16 cellular contexts compared by ENCODE assay signal in the genomic region with DNA sequence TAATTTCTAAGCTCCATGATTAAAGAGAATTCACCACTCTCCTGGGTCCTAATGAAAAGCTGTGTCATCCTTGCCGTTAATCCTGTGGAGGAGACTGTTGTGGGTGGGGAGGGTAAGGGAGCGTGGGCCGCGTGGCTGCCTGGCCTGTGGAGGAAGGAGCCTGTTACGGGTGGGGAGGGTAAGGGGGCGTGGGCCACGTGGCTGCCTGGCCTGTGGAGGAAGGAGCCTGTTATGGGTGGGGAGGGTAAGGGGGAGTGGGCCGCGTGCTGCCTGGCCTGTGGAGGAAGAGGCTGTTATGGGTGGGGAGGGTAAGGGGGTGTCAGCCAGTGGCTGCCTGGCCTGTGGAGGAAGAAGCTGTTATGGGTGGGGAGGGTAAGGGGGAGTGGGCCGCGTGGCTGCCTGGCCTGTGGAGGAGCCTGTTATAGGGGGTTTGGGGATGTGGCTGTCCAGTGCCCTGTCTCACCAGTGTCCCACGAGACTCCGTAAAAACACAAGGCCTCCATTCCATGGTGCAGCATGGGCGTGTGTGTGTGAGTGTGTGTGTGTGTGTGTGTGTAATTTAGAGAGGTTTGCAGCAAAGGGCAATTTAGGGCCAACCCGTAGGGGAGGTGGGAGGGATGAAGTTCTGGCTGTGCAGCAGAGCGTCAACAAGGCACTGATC. TPM values are rescaled to one million over a fixed set of nuclear protein-coding genes. Genes with fewer than 3 reads are reported as not detected.
DNase-seq lines count a peak whose midpoint lies in the region; ATAC-seq lines count a peak whose summit lies in the region.
"Had no signal": no experiment of that assay in that cellular context is flagged by ENCODE, and none has a peak within 500 bp of the region (broad histone marks: within the 10 kb centered on the region; RNA-seq: fewer than 3 reads in every experiment).

No MANE protein-coding gene starts in this region.

- no peaks in the 10 kb centered on the region for H3K9me3 Mint-ChIP-seq in activated naive CD8-positive, alpha-beta T cell treated with anti-CD3 and anti-CD28 coated beads for 36 hours
- H3K9me3 Mint-ChIP-seq in activated naive CD8-positive, alpha-beta T cell treated with anti-CD3 and anti-CD28 coated beads, Interleukin-2, amount 50 U/mL, for 24 hours = no peaks in the 10 kb centered on the region
- H3K9me3 Mint-ChIP-seq in dendritic cell treated with granulocyte-macrophage colony-stimulating factor and Interleukin-4, amounts not matched to agents 40 ng/mL and 50 ng/mL, for 4 days = no peaks in the 10 kb centered on the region
- no peaks in the 10 kb centered on the region for H3K9me3 Mint-ChIP-seq in effector memory CD8-positive, alpha-beta T cell
- H3K9me3 Mint-ChIP-seq: natural killer cell treated with Interleukin-12 subunit alpha and Interleukin-12 subunit beta and Interleukin-15 and Interleukin-18, amount 100 ng/mL, for 72 hours had no signal

- no peaks in the 10 kb centered on the region for H3K27me3 Mint-ChIP-seq in activated naive CD8-positive, alpha-beta T cell treated with anti-CD3 and anti-CD28 coated beads for 36 hours
- H3K27me3 Mint-ChIP-seq in activated naive CD8-positive, alpha-beta T cell treated with anti-CD3 and anti-CD28 coated beads, Interleukin-2, amount 50 U/mL, for 24 hours = no peaks in the 10 kb centered on the region
- H3K27me3 Mint-ChIP-seq in dendritic cell treated with granulocyte-macrophage colony-stimulating factor and Interleukin-4, amounts not matched to agents 40 ng/mL and 50 ng/mL, for 4 days = no peaks in the 10 kb centered on the region
- no peaks in the 10 kb centered on the region for H3K27me3 Mint-ChIP-seq in effector memory CD8-positive, alpha-beta T cell
- H3K27me3 Mint-ChIP-seq: natural killer cell treated with Interleukin-12 subunit alpha and Interleukin-12 subunit beta and Interleukin-15 and Interleukin-18, amount 100 ng/mL, for 72 hours had no signal

- H3K4me1 Mint-ChIP-seq in activated naive CD8-positive, alpha-beta T cell treated with anti-CD3 and anti-CD28 coated beads for 36 hours = peaks cover 6% of the 10 kb centered on the region
- H3K4me1 Mint-ChIP-seq in activated naive CD8-positive, alpha-beta T cell treated with anti-CD3 and anti-CD28 coated beads, Interleukin-2, amount 50 U/mL, for 24 hours = no peaks in the 10 kb centered on the region
- H3K4me1 Mint-ChIP-seq in dendritic cell treated with granulocyte-macrophage colony-stimulating factor and Interleukin-4, amounts not matched to agents 40 ng/mL and 50 ng/mL, for 4 days (ENCODE audit: low read depth) = peaks cover 54% of the 10 kb centered on the region
- H3K4me1 Mint-ChIP-seq in effector memory CD8-positive, alpha-beta T cell (ENCODE audit: low read depth in 2 of 2) = peaks cover 3 to 4% of the 10 kb centered on the region in 2 donors

- no peak for DNase-seq in activated naive CD8-positive, alpha-beta T cell treated with anti-CD3 and anti-CD28 coated beads for 36 hours
- no peak for DNase-seq in activated naive CD8-positive, alpha-beta T cell treated with anti-CD3 and anti-CD28 coated beads, Interleukin-2, amount 50 U/mL, for 24 hours
- DNase-seq in MV-4-11 (lab: John Stamatoyannopoulos, UW) (peak; percentile 16), sciatic nerve (ENCODE audit: low spot score) (peak; percentile 59), NCI-H2171 treated with DMSO at 0.1 percent for 48 hours (lab: John Stamatoyannopoulos, UW) (no peak), DMS 273 (lab: John Stamatoyannopoulos, UW; ENCODE audit: unreplicated experiment) (no peak)
- DNase-seq in effector memory CD8-positive, alpha-beta T cell = no peak
- DNase-seq: activated gamma-delta T cell; NCI-H1092; right lobe of liver; stimulated activated CD4-positive, alpha-beta T cell treated with anti-CD3 and anti-CD28 coated beads, Interleukin-2, amount 100 ng/mL, for 24 hours; testis; WERI-Rb-1 had no signal

- no peak for ATAC-seq in activated naive CD8-positive, alpha-beta T cell treated with anti-CD3 and anti-CD28 coated beads, Interleukin-2, amount 50 U/mL, for 24 hours
- peak; percentile 86 for ATAC-seq in sciatic nerve
- ATAC-seq in effector memory CD8-positive, alpha-beta T cell (replicated peaks) = no peak
- ATAC-seq: A549; natural killer cell treated with Interleukin-12 subunit alpha and Interleukin-12 subunit beta and Interleukin-15 and Interleukin-18, amount 100 ng/mL, for 72 hours had no signal

- H3K4me3 Mint-ChIP-seq in activated naive CD8-positive, alpha-beta T cell treated with anti-CD3 and anti-CD28 coated beads for 36 hours = no peak overlapping the region
- H3K4me3 Mint-ChIP-seq in activated naive CD8-positive, alpha-beta T cell treated with anti-CD3 and anti-CD28 coated beads, Interleukin-2, amount 50 U/mL, for 24 hours = no peak overlapping the region
- H3K4me3 Mint-ChIP-seq in dendritic cell treated with granulocyte-macrophage colony-stimulating factor and Interleukin-4, amounts not matched to agents 40 ng/mL and 50 ng/mL, for 4 days = peak overlapping the region; percentile 33
- no peak overlapping the region for H3K4me3 Mint-ChIP-seq in effector memory CD8-positive, alpha-beta T cell
- H3K4me3 Mint-ChIP-seq: natural killer cell treated with Interleukin-12 subunit alpha and Interleukin-12 subunit beta and Interleukin-15 and Interleukin-18, amount 100 ng/mL, for 72 hours had no signal

- intact Hi-C loops in dendritic cell treated with granulocyte-macrophage colony-stimulating factor and Interleukin-4, amounts not matched to agents 40 ng/mL and 50 ng/mL, for 4 days (cut with micrococcal nuclease) = loop anchor here (2.0 kb wide), 1 partner anchor 13 kb away; no protein-coding TSS in a partner anchor
- intact Hi-C loops in sciatic nerve (cut with DNase I) = no loop called here

- peak overlapping the region; percentile 25 for H3K27ac Mint-ChIP-seq in activated naive CD8-positive, alpha-beta T cell treated with anti-CD3 and anti-CD28 coated beads for 36 hours
- H3K27ac Mint-ChIP-seq in activated naive CD8-positive, alpha-beta T cell treated with anti-CD3 and anti-CD28 coated beads, Interleukin-2, amount 50 U/mL, for 24 hours = no peak overlapping the region
- peak overlapping the region; percentile 94 for H3K27ac Mint-ChIP-seq in dendritic cell treated with granulocyte-macrophage colony-stimulating factor and Interleukin-4, amounts not matched to agents 40 ng/mL and 50 ng/mL, for 4 days
- no peak overlapping the region for H3K27ac Mint-ChIP-seq in effector memory CD8-positive, alpha-beta T cell
- H3K27ac Mint-ChIP-seq: natural killer cell treated with Interleukin-12 subunit alpha and Interleukin-12 subunit beta and Interleukin-15 and Interleukin-18, amount 100 ng/mL, for 72 hours had no signal

- peaks cover 5% of the 10 kb centered on the region for H3K36me3 Mint-ChIP-seq in activated naive CD8-positive, alpha-beta T cell treated with anti-CD3 and anti-CD28 coated beads for 36 hours
- H3K36me3 Mint-ChIP-seq in activated naive CD8-positive, alpha-beta T cell treated with anti-CD3 and anti-CD28 coated beads, Interleukin-2, amount 50 U/mL, for 24 hours (ENCODE audit: low read depth) = peaks cover 20% of the 10 kb centered on the region
- H3K36me3 Mint-ChIP-seq in dendritic cell treated with granulocyte-macrophage colony-stimulating factor and Interleukin-4, amounts not matched to agents 40 ng/mL and 50 ng/mL, for 4 days (ENCODE audit: low read depth) = peaks cover 90% of the 10 kb centered on the region
- peaks cover 26% of the 10 kb centered on the region for H3K36me3 Mint-ChIP-seq in effector memory CD8-positive, alpha-beta T cell (ENCODE audit: insufficient read depth)

RNA-seq across cellular contexts. Expression of a gene that starts 15.6 kb away (rescaled TPM):
- 10 to 100 TPM; 11.0 to 13.9 TPM for total RNA-seq in activated naive CD8-positive, alpha-beta T cell treated with anti-CD3 and anti-CD28 coated beads for 36 hours
- 28.3 TPM for total RNA-seq in sciatic nerve

RNA-seq across cellular contexts. Expression of a gene that starts 52.9 kb away (rescaled TPM):
- under 1 TPM; 0.44 to 0.56 TPM for total RNA-seq in activated naive CD8-positive, alpha-beta T cell treated with anti-CD3 and anti-CD28 coated beads for 36 hours
- 14.5 TPM for total RNA-seq in sciatic nerve

Comparison
In these comparisons a context has a peak if more than half of its experiments do, and no peak if none do; other contexts are left out.
1. H3K27ac Mint-ChIP-seq: peak in activated naive CD8-positive, alpha-beta T cell treated with anti-CD3 and anti-CD28 coated beads for 36 hours (single experiment) and dendritic cell treated with granulocyte-macrophage colony-stimulating factor and Interleukin-4, amounts not matched to agents 40 ng/mL and 50 ng/mL, for 4 days (single experiment); none in activated naive CD8-positive, alpha-beta T cell treated with anti-CD3 and anti-CD28 coated beads, Interleukin-2, amount 50 U/mL, for 24 hours (single experiment) and effector memory CD8-positive, alpha-beta T cell (0 of 2).
2. DNase-seq: peak in MV-4-11 (single experiment) and sciatic nerve (single experiment); none in activated naive CD8-positive, alpha-beta T cell treated with anti-CD3 and anti-CD28 coated beads for 36 hours (single experiment), activated naive CD8-positive, alpha-beta T cell treated with anti-CD3 and anti-CD28 coated beads, Interleukin-2, amount 50 U/mL, for 24 hours (single experiment), effector memory CD8-positive, alpha-beta T cell (0 of 3), NCI-H2171 treated with DMSO at 0.1 percent for 48 hours (single experiment) and DMS 273 (single experiment).